16 cellular contexts compared by ENCODE assay signal in the genomic region with DNA sequence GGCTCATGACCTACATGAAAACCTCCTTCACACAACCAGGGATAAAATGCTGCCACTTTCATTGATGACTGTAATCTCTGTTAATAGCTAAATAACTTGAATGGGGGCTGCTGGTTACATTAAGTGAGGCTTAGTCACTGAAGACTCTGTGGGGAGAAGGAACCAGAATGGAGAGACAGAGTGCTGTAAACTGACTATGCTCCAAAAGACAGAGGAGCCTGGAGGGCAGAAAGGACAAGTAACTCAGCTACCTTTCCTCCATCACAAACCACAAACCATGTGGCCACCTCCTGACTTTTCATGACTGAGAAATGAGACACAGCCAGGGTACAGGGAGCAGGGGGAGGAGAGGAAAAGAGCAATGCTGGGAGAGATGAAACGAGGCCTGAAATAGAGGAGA.
"Had no signal": no experiment of that assay in that cellular context is flagged by ENCODE, and none has a peak within 500 bp of the region (broad histone marks: within the 10 kb centered on the region; RNA-seq: fewer than 3 reads in every experiment).

No MANE protein-coding gene starts in this region.

- H3K27ac Mint-ChIP-seq: activated CD4-positive, alpha-beta T cell treated with anti-CD3 and anti-CD28 coated beads for 36 hours; activated CD8-positive, alpha-beta T cell treated with anti-CD3 and anti-CD28 coated beads for 36 hours; activated naive CD8-positive, alpha-beta T cell treated with anti-CD3 and anti-CD28 coated beads, Interleukin-2, amount 50 U/mL, for 24 hours; activated T-helper 1 cell treated with anti-CD3 and anti-CD28 coated beads, Interleukin-12 subunit alpha, Interleukin-12 subunit beta, Interleukin-2, Interleukin-4 antibody, amounts not matched to agents 30 ng/mL and 10 ng/mL and 1 ng/mL, durations not matched to agents 14 hours and 24 hours and 36 hours; immature natural killer cell had no signal

- H3K9me3 Mint-ChIP-seq: activated CD8-positive, alpha-beta T cell treated with anti-CD3 and anti-CD28 coated beads for 36 hours; activated naive CD8-positive, alpha-beta T cell treated with anti-CD3 and anti-CD28 coated beads, Interleukin-2, amount 50 U/mL, for 24 hours; activated T-helper 1 cell treated with anti-CD3 and anti-CD28 coated beads, Interleukin-12 subunit alpha, Interleukin-12 subunit beta, Interleukin-2, Interleukin-4 antibody, amounts not matched to agents 30 ng/mL and 10 ng/mL and 1 ng/mL, durations not matched to agents 14 hours and 24 hours and 36 hours; neural crest cell had no signal

- H3K4me3 Mint-ChIP-seq: activated CD4-positive, alpha-beta T cell treated with anti-CD3 and anti-CD28 coated beads for 36 hours; activated CD8-positive, alpha-beta T cell treated with anti-CD3 and anti-CD28 coated beads for 36 hours; activated naive CD8-positive, alpha-beta T cell treated with anti-CD3 and anti-CD28 coated beads, Interleukin-2, amount 50 U/mL, for 24 hours; activated T-helper 1 cell treated with anti-CD3 and anti-CD28 coated beads, Interleukin-12 subunit alpha, Interleukin-12 subunit beta, Interleukin-2, Interleukin-4 antibody, amounts not matched to agents 30 ng/mL and 10 ng/mL and 1 ng/mL, durations not matched to agents 14 hours and 24 hours and 36 hours; immature natural killer cell; neural crest cell had no signal

- H3K36me3 ChIP-seq: left lung, ovary, stomach, WERI-Rb-1 had no signal

- H3K27ac ChIP-seq: epithelial cell of prostate, left lung, ovary, stomach, WERI-Rb-1 had no signal

- H3K4me3 ChIP-seq: left lung, ovary, stomach had no signal

- H3K27me3 ChIP-seq: left lung, ovary had no signal

- H3K4me1 ChIP-seq: left lung, stomach had no signal

- H3K9me3 ChIP-seq: left lung, ovary, stomach had no signal

- DNase-seq: activated CD4-positive, alpha-beta T cell treated with anti-CD3 and anti-CD28 coated beads for 36 hours; activated CD8-positive, alpha-beta memory T cell treated with anti-CD3 and anti-CD28 coated beads, Interleukin-2, amount 50 U/mL, for 48 hours; activated CD8-positive, alpha-beta T cell treated with anti-CD3 and anti-CD28 coated beads for 36 hours; activated naive CD4-positive, alpha-beta T cell treated with Interleukin-2 at 50 U/mL for 16 hours; activated naive CD8-positive, alpha-beta T cell treated with anti-CD3 and anti-CD28 coated beads, Interleukin-2, amount 50 U/mL, for 24 hours; caudate nucleus; cortex of kidney; effector CD8-positive, alpha-beta T cell; immature natural killer cell; left lung; ovary; stomach; WERI-Rb-1 had no signal

- ATAC-seq: activated CD4-positive, alpha-beta T cell treated with anti-CD3 and anti-CD28 coated beads for 36 hours; activated CD8-positive, alpha-beta T cell treated with anti-CD3 and anti-CD28 coated beads for 36 hours; activated naive CD8-positive, alpha-beta T cell treated with anti-CD3 and anti-CD28 coated beads, Interleukin-2, amount 50 U/mL, for 24 hours; left lung had no signal

- H3K4me1 Mint-ChIP-seq: activated CD4-positive, alpha-beta T cell treated with anti-CD3 and anti-CD28 coated beads for 36 hours; activated naive CD8-positive, alpha-beta T cell treated with anti-CD3 and anti-CD28 coated beads, Interleukin-2, amount 50 U/mL, for 24 hours; immature natural killer cell; neural crest cell had no signal

- H3K36me3 Mint-ChIP-seq: immature natural killer cell had no signal
